ENCODE assay signal across 11 cellular contexts in the genomic region with DNA sequence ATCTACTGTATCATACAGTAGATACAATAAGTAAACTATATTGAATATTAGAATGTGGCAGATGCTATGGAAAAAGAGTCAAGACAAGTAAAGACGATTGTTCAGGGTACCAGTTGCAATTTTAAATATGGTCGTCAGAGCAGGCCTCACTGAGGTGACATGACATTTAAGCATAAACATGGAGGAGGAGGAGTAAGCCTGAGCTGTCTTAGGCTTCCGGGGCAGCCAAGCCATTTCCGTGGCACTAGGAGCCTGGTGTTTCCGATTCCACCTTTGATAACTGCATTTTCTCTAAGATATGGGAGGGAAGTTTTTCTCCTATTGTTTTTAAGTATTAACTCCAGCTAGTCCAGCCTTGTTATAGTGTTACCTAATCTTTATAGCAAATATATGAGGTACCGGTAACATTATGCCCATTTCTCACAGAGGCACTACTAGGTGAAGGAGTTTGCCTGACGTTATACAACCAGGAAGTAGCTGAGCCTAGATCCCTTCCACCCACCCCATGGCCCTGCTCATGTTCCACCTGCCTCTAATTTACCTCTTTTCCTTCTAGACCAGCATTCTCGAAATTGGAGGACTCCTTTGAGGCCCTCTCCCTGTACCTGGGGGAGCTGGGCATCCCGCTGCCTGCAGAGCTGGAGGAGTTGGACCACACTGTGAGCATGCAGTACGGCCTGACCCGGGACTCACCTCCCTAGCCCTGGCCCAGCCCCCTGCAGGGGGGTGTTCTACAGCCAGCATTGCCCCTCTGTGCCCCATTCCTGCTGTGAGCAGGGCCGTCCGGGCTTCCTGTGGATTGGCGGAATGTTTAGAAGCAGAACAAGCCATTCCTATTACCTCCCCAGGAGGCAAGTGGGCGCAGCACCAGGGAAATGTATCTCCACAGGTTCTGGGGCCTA. TPM values are rescaled to one million over a fixed set of nuclear protein-coding genes. Genes with fewer than 3 reads are reported as not detected.
DNase-seq lines count a peak whose midpoint lies in the region; ATAC-seq and TF ChIP-seq lines count a peak whose summit lies in the region.
"Had no signal": no experiment of that assay in that cellular context is flagged by ENCODE, and none has a peak within 500 bp of the region (broad histone marks: within the 10 kb centered on the region; RNA-seq: fewer than 3 reads in every experiment).

No MANE protein-coding gene starts in this region.

- no peak overlapping the region for H4K8ac ChIP-seq in mesenchymal stem cell (ENCODE audit: low read length)

- H2BK5ac ChIP-seq in mesenchymal stem cell (ENCODE audit: low read depth, low read length, poor library complexity, severe bottlenecking) = no peak overlapping the region

- H3K27me3 Mint-ChIP-seq in activated naive CD4-positive, alpha-beta T cell treated with anti-CD3 and anti-CD28 coated beads, Interleukin-2, amount 50 U/mL, for 24 hours = no peaks in the 10 kb centered on the region

- TF ChIP-seq POLR2A in thyroid gland (IDR thresholded peaks at IDR 0.05) = no peak

- 93% methylated on average over 15 of the region's 15 CpGs for WGBS in mesenchymal stem cell
- 86 to 92% methylated on average over 12 to 15 of the region's 15 CpGs for WGBS in thyroid gland, 2 donors
- WGBS in smooth muscle cell (ENCODE audit: low lambda C conversion rate) = 91% methylated on average over 15 of the region's 15 CpGs

- no peak overlapping the region for H2AK5ac ChIP-seq in mesenchymal stem cell (ENCODE audit: low read length, severe bottlenecking)

- H3K4ac ChIP-seq in mesenchymal stem cell (ENCODE audit: low read depth in 1 of 2, low read length in 2 of 2) = no peak overlapping the region

- no peak overlapping the region for H2BK12ac ChIP-seq in mesenchymal stem cell (ENCODE audit: low read length in 2 of 2)

- no peaks in the 10 kb centered on the region for H3K9me3 Mint-ChIP-seq in activated naive CD4-positive, alpha-beta T cell treated with anti-CD3 and anti-CD28 coated beads, Interleukin-2, amount 50 U/mL, for 24 hours

- H3K36me3 ChIP-seq in mesenchymal stem cell (ENCODE audit: control insufficient read depth in 1 of 2, insufficient read depth in 2 of 2, low read depth in 1 of 2, low read length in 2 of 2) = peaks cover 72 to 77% of the 10 kb centered on the region in 2 experiments
- peaks cover 37 to 52% of the 10 kb centered on the region in 2 donors for H3K36me3 ChIP-seq in thyroid gland
- H3K36me3 ChIP-seq in smooth muscle cell (ENCODE audit: low read depth) = peaks cover 12% of the 10 kb centered on the region

- H3K79me2 ChIP-seq in smooth muscle cell (ENCODE audit: low read depth) = no peaks in the 10 kb centered on the region
- H3K79me2 ChIP-seq: parathyroid adenoma had no signal

- no peaks in the 10 kb centered on the region for H3K27me3 ChIP-seq in mesenchymal stem cell (ENCODE audit: control insufficient read depth in 1 of 2, insufficient read depth in 1 of 2, low read length in 2 of 2)
- no peaks in the 10 kb centered on the region for H3K27me3 ChIP-seq in thyroid gland
- no peaks in the 10 kb centered on the region for H3K27me3 ChIP-seq in smooth muscle cell (ENCODE audit: low read depth)
- H3K27me3 ChIP-seq: SJSA1 had no signal

- H3K4me1 Mint-ChIP-seq in activated naive CD4-positive, alpha-beta T cell treated with anti-CD3 and anti-CD28 coated beads, Interleukin-2, amount 50 U/mL, for 24 hours = peaks cover 83% of the 10 kb centered on the region

- peak overlapping the region; percentile 88 for H3K27ac Mint-ChIP-seq in activated naive CD4-positive, alpha-beta T cell treated with anti-CD3 and anti-CD28 coated beads, Interleukin-2, amount 50 U/mL, for 24 hours

- peak; percentile 62 for DNase-seq in activated effector memory CD4-positive, alpha-beta T cell treated with anti-CD3 and anti-CD28 coated beads, Interleukin-2, amount 50 U/mL, for 16 hours
- no peak for DNase-seq in activated effector memory CD4-positive, alpha-beta T cell treated with Interleukin-2 at 50 U/mL for 16 hours
- DNase-seq in mesenchymal stem cell (no peak), thyroid gland (no peak), smooth muscle cell (lab: John Stamatoyannopoulos, UW; ENCODE audit: unreplicated experiment) (no peak), NCI-H82 (lab: John Stamatoyannopoulos, UW) (no peak)
- DNase-seq: NCI-H2081 treated with DMSO at 0.1 percent for 48 hours had no signal

- peaks cover 13% of the 10 kb centered on the region for H3K36me3 Mint-ChIP-seq in activated naive CD4-positive, alpha-beta T cell treated with anti-CD3 and anti-CD28 coated beads, Interleukin-2, amount 50 U/mL, for 24 hours

- H3K4me3 ChIP-seq in mesenchymal stem cell (ENCODE audit: insufficient read depth in 1 of 2, low read depth in 1 of 2, low read length in 2 of 2) = no peak overlapping the region
- no peak overlapping the region for H3K4me3 ChIP-seq in thyroid gland (replicated peaks in 1 of 3)
- H3K4me3 ChIP-seq in smooth muscle cell = no peak overlapping the region
- H3K4me3 ChIP-seq: SJSA1 had no signal

- no peak overlapping the region for H3K23ac ChIP-seq in mesenchymal stem cell (ENCODE audit: low read length in 2 of 2)

- H4K91ac ChIP-seq in mesenchymal stem cell (ENCODE audit: low read length) = no peak overlapping the region

- H3K4me1 ChIP-seq in mesenchymal stem cell (ENCODE audit: control insufficient read depth, insufficient read depth, low read depth, low read length) (peaks cover 18% of the 10 kb centered on the region), thyroid gland (peaks cover 16 to 18% of the 10 kb centered on the region in 2 donors), smooth muscle cell (ENCODE audit: low read depth) (no peaks in the 10 kb centered on the region)
- H3K4me1 ChIP-seq: SJSA1 had no signal

- H3K9me3 ChIP-seq in mesenchymal stem cell (ENCODE audit: control insufficient read depth, low read length) (no peaks in the 10 kb centered on the region), thyroid gland (no peaks in the 10 kb centered on the region), smooth muscle cell (replicated peaks; ENCODE audit: low read depth) (no peaks in the 10 kb centered on the region)
- H3K9me3 ChIP-seq: SJSA1 had no signal

- H4K20me1 ChIP-seq in smooth muscle cell (ENCODE audit: low read depth) = peaks cover 30% of the 10 kb centered on the region

- TF ChIP-seq CTCF in thyroid gland (IDR thresholded peaks at IDR 0.05) = no peak
- no peak for TF ChIP-seq CTCF in smooth muscle cell (IDR thresholded peaks at IDR 0.05; ENCODE audit: borderline replicate concordance, insufficient read depth, poor library complexity, severe bottlenecking)

- peaks cover 7% of the 10 kb centered on the region for H3K79me1 ChIP-seq in mesenchymal stem cell (replicated peaks; ENCODE audit: low read length, poor library complexity, severe bottlenecking)

- H3K4me3 Mint-ChIP-seq in activated naive CD4-positive, alpha-beta T cell treated with anti-CD3 and anti-CD28 coated beads, Interleukin-2, amount 50 U/mL, for 24 hours = no peak overlapping the region

- H2AFZ ChIP-seq in mesenchymal stem cell (ENCODE audit: low read depth, low read length) = no peak overlapping the region
- no peak overlapping the region for H2AFZ ChIP-seq in smooth muscle cell (ENCODE audit: low read depth)
- H2AFZ ChIP-seq: parathyroid adenoma had no signal

- H3K14ac ChIP-seq in mesenchymal stem cell (ENCODE audit: low read length in 2 of 2) = no peak overlapping the region

- H3K27ac ChIP-seq in mesenchymal stem cell (ENCODE audit: low read length, poor library complexity, severe bottlenecking) = peak overlapping the region; percentile 70
- H3K27ac ChIP-seq in thyroid gland = peak overlapping the region in 2 of 3 donors; percentile 13 to 27
- H3K27ac ChIP-seq in smooth muscle cell (ENCODE audit: low read depth) = no peak overlapping the region
- H3K27ac ChIP-seq: parathyroid adenoma, SJSA1 had no signal

- H2BK120ac ChIP-seq in mesenchymal stem cell (ENCODE audit: low read depth, low read length) = no peak overlapping the region

- H3K18ac ChIP-seq in mesenchymal stem cell (ENCODE audit: low read depth in 1 of 2, low read length in 2 of 2) = no peak overlapping the region

- no peak overlapping the region for H3K9ac ChIP-seq in mesenchymal stem cell (ENCODE audit: low read length)
- no peak overlapping the region for H3K9ac ChIP-seq in smooth muscle cell (ENCODE audit: low read depth)
- H3K9ac ChIP-seq: parathyroid adenoma had no signal

- ATAC-seq in GM21367 (IDR thresholded peaks at IDR 0.05; ENCODE audit: unreplicated experiment) = no peak

- peaks cover 31% of the 10 kb centered on the region for H3F3A ChIP-seq in smooth muscle cell (ENCODE audit: low read depth)

- H3K4me2 ChIP-seq in mesenchymal stem cell (ENCODE audit: low read length, poor library complexity, severe bottlenecking) = no peak overlapping the region
- H3K4me2 ChIP-seq in smooth muscle cell = no peak overlapping the region

- H2BK15ac ChIP-seq in mesenchymal stem cell (ENCODE audit: low read depth, poor library complexity, severe bottlenecking) = no peak overlapping the region

- intact Hi-C loops in thyroid gland (cut with DNase I) = no loop called here

RNA-seq across cellular contexts. Expression of gene PIK3IP1, which starts 14.3 kb away (rescaled TPM):
- polyA plus RNA-seq in mesenchymal stem cell (2013, experiment 1 of 2) = 28.6 TPM
- polyA plus RNA-seq in mesenchymal stem cell (2013, experiment 2 of 2) = 29.9 TPM
- 10 to 100 TPM; 39.8 to 88.4 (median 48.1) TPM for total RNA-seq in thyroid gland
- 12.6 and 16.9 TPM in 2 replicates for total RNA-seq in smooth muscle cell
- polyA plus RNA-seq in smooth muscle cell = 20.2 and 26.3 TPM in 2 replicates
